8 cellular contexts compared by ENCODE assay signal in the genomic region with DNA sequence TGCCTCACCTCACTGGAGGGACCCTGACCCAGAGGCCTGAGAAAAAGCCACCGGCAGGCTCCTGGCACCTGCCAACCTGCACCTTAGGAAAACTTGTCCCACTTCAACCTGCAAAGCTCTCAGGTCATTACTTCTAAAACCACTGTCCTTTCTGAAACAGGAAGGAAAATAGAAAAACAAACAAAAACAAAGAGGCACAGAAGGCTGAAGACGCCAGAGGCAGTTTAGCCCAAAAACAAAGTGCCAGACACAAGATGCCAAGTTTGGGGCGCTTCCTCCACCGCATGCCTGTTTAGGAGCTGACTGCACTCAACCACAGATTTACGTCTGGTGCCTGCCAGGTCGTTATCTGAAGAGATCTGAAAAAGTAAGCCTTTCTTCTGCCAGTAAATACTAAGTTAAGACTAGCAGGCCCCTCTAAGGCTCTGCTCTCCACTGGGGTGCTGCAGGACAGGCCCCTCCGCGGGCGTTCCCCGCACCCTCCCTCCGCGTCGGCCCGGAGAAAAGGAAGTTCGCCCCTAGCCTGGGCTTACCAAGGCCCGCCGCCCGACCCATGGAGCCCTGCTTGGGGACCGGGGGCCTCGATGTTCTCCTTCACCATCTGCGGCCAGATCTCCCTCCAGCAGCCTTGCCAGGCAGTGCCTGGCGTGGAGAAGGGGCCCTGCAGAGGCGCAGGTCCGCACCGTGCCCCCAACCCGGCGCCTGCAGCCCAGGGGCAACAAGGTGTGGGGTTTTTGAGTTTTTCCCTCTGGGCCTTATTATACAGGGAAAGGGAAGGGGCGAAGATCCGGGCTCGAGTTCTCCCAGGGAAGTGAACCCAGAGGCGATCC. TPM values are rescaled to one million over a fixed set of nuclear protein-coding genes. Genes with fewer than 3 reads are reported as not detected.
A peak's percentile ranks its signal among the peaks of the same experiment; 100 is the strongest.
DNase-seq lines count a peak whose midpoint lies in the region; ATAC-seq, FAIRE-seq and TF ChIP-seq lines count a peak whose summit lies in the region.

No MANE protein-coding gene starts in this region.

- H3K36me3 Mint-ChIP-seq in mesothelial cell of epicardium, result peaks cover 18% of the 10 kb centered on the region

- H3K27me3 Mint-ChIP-seq in mesothelial cell of epicardium (ENCODE audit: low read depth), result peaks cover 10% of the 10 kb centered on the region

- peak overlapping the region; percentile 80 for H3K4me3 Mint-ChIP-seq in mesothelial cell of epicardium

- H3K27ac ChIP-seq in C4-2B, result peak overlapping the region; percentile 43

- TF ChIP-seq CTCF in C4-2B (conservative IDR thresholded peaks at IDR 0.05) (no peak), choroid plexus epithelial cell (conservative IDR thresholded peaks at IDR 0.05; ENCODE audit: low read depth, low read length) (no peak), mesothelial cell of epicardium (IDR thresholded peaks at IDR 0.05; ENCODE audit: unreplicated experiment) (no peak)

- FAIRE-seq in frontal cortex (lab: Jason Lieb, UNC), result no peak

- peaks cover 14% of the 10 kb centered on the region for H3K4me1 Mint-ChIP-seq in mesothelial cell of epicardium

- peak overlapping the region; percentile 43 for H3K27ac Mint-ChIP-seq in mesothelial cell of epicardium

- peak overlapping the region; percentile 53 for H3K4me3 ChIP-seq in choroid plexus epithelial cell (ENCODE audit: low read depth, low read length)

- ATAC-seq in GM21390 (IDR thresholded peaks at IDR 0.05; ENCODE audit: unreplicated experiment) (peak; percentile 29), GM18520 (IDR thresholded peaks at IDR 0.05; ENCODE audit: unreplicated experiment) (no peak)

- peak; percentile 26 for DNase-seq in RKO (ENCODE audit: low spot score)
- DNase-seq in choroid plexus epithelial cell (ENCODE audit: low read depth), result no peak
- DNase-seq in mesothelial cell of epicardium (ENCODE audit: low spot score in 2 of 2, unreplicated experiment in 2 of 2), result no peak
- no peak for DNase-seq in frontal cortex (ENCODE audit: low spot score in 2 of 2)
- no peak for DNase-seq in NOMO-1 treated with dmso at 0.1 percent for 144 hours (lab: John Stamatoyannopoulos, UW; ENCODE audit: unreplicated experiment)

- H3K9me3 Mint-ChIP-seq in mesothelial cell of epicardium, result no peaks in the 10 kb centered on the region

RNA-seq across cellular contexts. Expression of a gene that starts 1.3 kb away (rescaled TPM):
- 381 to 396 TPM (median 383 TPM) in 3 replicates for total RNA-seq in mesothelial cell of epicardium
- total RNA-seq in frontal cortex, result 23.6 TPM

Comparison
In these comparisons a context has a peak if more than half of its experiments do, and no peak if none do; other contexts are left out.
1. RNA of a gene that starts 1.3 kb away (total RNA-seq): 381 to 396 TPM in mesothelial cell of epicardium; 23.6 TPM in frontal cortex (single experiment); every median in the first group is over 10 times any median in the second.